Comparison of ENCODE assay signal across 8 cellular contexts in the genomic region with DNA sequence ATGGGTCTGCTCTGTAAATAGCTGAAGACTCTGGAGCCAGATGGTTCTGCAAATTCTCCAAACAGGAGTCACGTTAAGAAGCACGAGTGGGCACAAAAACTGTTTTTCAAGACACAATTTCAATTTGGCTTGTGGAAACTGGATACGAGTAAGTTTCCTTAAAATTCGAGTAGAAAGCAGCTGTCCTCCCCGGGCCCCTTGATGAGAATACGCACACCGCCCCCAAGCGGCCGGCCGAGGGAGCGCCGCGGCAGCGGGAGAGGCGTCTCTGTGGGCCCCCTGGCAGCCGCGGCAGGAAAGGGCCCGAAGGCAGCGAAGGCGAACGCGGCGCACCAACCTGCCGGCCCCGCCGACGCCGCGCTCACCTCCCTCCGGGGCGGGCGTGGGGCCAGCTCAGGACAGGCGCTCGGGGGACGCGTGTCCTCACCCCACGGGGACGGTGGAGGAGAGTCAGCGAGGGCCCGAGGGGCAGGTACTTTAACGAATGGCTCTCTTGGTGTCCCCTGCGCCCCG. TPM values are rescaled to one million over a fixed set of nuclear protein-coding genes. Genes with fewer than 3 reads are reported as not detected.
DNase-seq lines count a peak whose midpoint lies in the region; ATAC-seq and TF ChIP-seq lines count a peak whose summit lies in the region.

No MANE protein-coding gene starts in this region.

- no peaks in the 10 kb centered on the region for H3K36me3 Mint-ChIP-seq in activated CD8-positive, alpha-beta T cell treated with anti-CD3 and anti-CD28 coated beads for 36 hours (ENCODE audit: low read depth)

- H3K9me3 ChIP-seq in ectodermal cell (ENCODE audit: control insufficient read depth, low read length) = no peaks in the 10 kb centered on the region
- no peaks in the 10 kb centered on the region for H3K9me3 ChIP-seq in lung (ENCODE audit: control insufficient read depth in 2 of 2, insufficient read depth in 1 of 2, low read length in 1 of 2)

- CTCF ChIA-PET in activated CD8-positive, alpha-beta T cell treated with anti-CD3 and anti-CD28 coated beads for 36 hours (lab: Charles Lee) = interaction anchor here (0.6 to 4.2 kb wide), 48 partner anchors 9 to 1139 kb away, joined by 3 to 31 read pairs (median 4); no protein-coding TSS in a partner anchor

- intact Hi-C loops in activated CD8-positive, alpha-beta T cell treated with anti-CD3 and anti-CD28 coated beads for 36 hours (cut with micrococcal nuclease) = loop anchor here (2.0 to 10.0 kb wide), 3 partner anchors 268 to 455 kb away; no protein-coding TSS in a partner anchor

- H3K4me3 Mint-ChIP-seq in activated CD8-positive, alpha-beta T cell treated with anti-CD3 and anti-CD28 coated beads for 36 hours = peak overlapping the region; percentile 66

- TF ChIP-seq CTCF in activated CD8-positive, alpha-beta T cell treated with anti-CD3 and anti-CD28 coated beads for 36 hours (IDR thresholded peaks at IDR 0.05) = peak; percentile 99
- TF ChIP-seq CTCF in lung (IDR thresholded peaks at IDR 0.05; ENCODE audit: control extremely low read depth, extremely low read depth) = peak; percentile 90

- H3K9me3 Mint-ChIP-seq in activated CD8-positive, alpha-beta T cell treated with anti-CD3 and anti-CD28 coated beads for 36 hours = no peaks in the 10 kb centered on the region

- WGBS in ectodermal cell, 2 experiments = 0% methylated on average over 43 of the region's 43 CpGs
- 1% methylated on average over 17 to 43 of the region's 43 CpGs for WGBS in lung, 2 donors

- peaks cover 47% of the 10 kb centered on the region for H3K27me3 Mint-ChIP-seq in activated CD8-positive, alpha-beta T cell treated with anti-CD3 and anti-CD28 coated beads for 36 hours

- peak overlapping the region; percentile 75 for H3K4me3 ChIP-seq in ectodermal cell (ENCODE audit: insufficient read depth, low read depth, low read length)
- peak overlapping the region; percentile 51 for H3K4me3 ChIP-seq in lung

- no peak overlapping the region for H3K27ac Mint-ChIP-seq in activated CD8-positive, alpha-beta T cell treated with anti-CD3 and anti-CD28 coated beads for 36 hours

- H3K4me1 ChIP-seq in ectodermal cell (ENCODE audit: control insufficient read depth, insufficient read depth, low read length) = peaks cover 24% of the 10 kb centered on the region
- H3K4me1 ChIP-seq in lung (ENCODE audit: control insufficient read depth in 2 of 2, insufficient read depth in 2 of 2, low read length in 2 of 2) = peaks cover 0 to 4% of the 10 kb centered on the region in 2 donors

- peaks cover 7% of the 10 kb centered on the region for H3K27me3 ChIP-seq in ectodermal cell (ENCODE audit: control insufficient read depth, insufficient read depth, low read length, poor library complexity, severe bottlenecking)
- no peaks in the 10 kb centered on the region for H3K27me3 ChIP-seq in lung (ENCODE audit: control insufficient read depth, insufficient read depth)

- peak; percentile 74 for DNase-seq in AG08395 (ENCODE audit: low spot score)
- peak; percentile 25 for DNase-seq in NCI-H748 treated with DMSO at 0.1 percent for 48 hours (lab: John Stamatoyannopoulos, UW)
- peak; percentile 94 for DNase-seq in activated CD8-positive, alpha-beta T cell treated with anti-CD3 and anti-CD28 coated beads for 36 hours
- DNase-seq in lung (ENCODE audit: low spot score) = peak; percentile 92
- DNase-seq in stimulated activated CD4-positive, alpha-beta T cell treated with anti-CD3 and anti-CD28 coated beads, Interleukin-4, amount 100 ng/mL, for 48 hours (ENCODE audit: low read depth in 2 of 2) = peak; percentile 83 to 88

- H3K36me3 ChIP-seq in ectodermal cell (ENCODE audit: control insufficient read depth, insufficient read depth, low read length) = peaks cover 5% of the 10 kb centered on the region
- H3K36me3 ChIP-seq in lung (ENCODE audit: control insufficient read depth in 2 of 2, insufficient read depth in 2 of 2, low read length in 2 of 2) = peaks cover 7 to 9% of the 10 kb centered on the region in 2 donors

- ATAC-seq in GM19023 (IDR thresholded peaks at IDR 0.05; ENCODE audit: unreplicated experiment) = peak; percentile 85
- ATAC-seq in HG03439 (IDR thresholded peaks at IDR 0.05; ENCODE audit: unreplicated experiment) = peak; percentile 85
- peak; percentile 92 for ATAC-seq in activated CD8-positive, alpha-beta T cell treated with anti-CD3 and anti-CD28 coated beads for 36 hours
- peak; percentile 81 for ATAC-seq in lung (ENCODE audit: insufficient read depth, low FRiP score)

- peaks cover 11% of the 10 kb centered on the region for H3K4me1 Mint-ChIP-seq in activated CD8-positive, alpha-beta T cell treated with anti-CD3 and anti-CD28 coated beads for 36 hours (ENCODE audit: low read depth)

- H3K27ac ChIP-seq in ectodermal cell (ENCODE audit: insufficient read depth, low read depth, low read length, poor library complexity, severe bottlenecking) (peak overlapping the region; percentile 68), lung (ENCODE audit: low read depth in 1 of 2, low read length in 1 of 2) (peak overlapping the region; percentile 94 to 97)

- POLR2A ChIA-PET in activated CD8-positive, alpha-beta T cell treated with anti-CD3 and anti-CD28 coated beads for 36 hours (lab: Charles Lee) = no interaction called here

RNA-seq across cellular contexts. Expression of gene THBS1, which starts 0.7 kb away (rescaled TPM):
- total RNA-seq in activated CD8-positive, alpha-beta T cell treated with anti-CD3 and anti-CD28 coated beads for 36 hours = 1 to 10 TPM in 1 of 2 experiments, under 1 TPM in 1; 0.54 to 1.1 TPM
- polyA plus RNA-seq in ectodermal cell (2013, experiment 1 of 4) = 28.4 TPM
- 26.0 TPM for polyA plus RNA-seq in ectodermal cell (2013, experiment 2 of 4)
- polyA plus RNA-seq in ectodermal cell (2013, experiment 3 of 4) = 16.7 TPM
- 18.9 TPM for polyA plus RNA-seq in ectodermal cell (2013, experiment 4 of 4)
- total RNA-seq in lung = 100 to 1,000 TPM; 174 to 477 TPM
- polyA plus RNA-seq in lung = 100 to 1,000 TPM in 1 of 2 donors, 10 to 100 TPM in 1; 35.3 to 544 TPM

Comparison
In these comparisons a context has a peak if more than half of its experiments do, and no peak if none do; other contexts are left out.
1. Peak in every context shown above with its lines: DNase-seq, ATAC-seq, H3K4me3 ChIP-seq and H3K27ac ChIP-seq.
2. DNase-seq: peak in every context shown above with its lines; median percentile 94 in activated CD8-positive, alpha-beta T cell treated with anti-CD3 and anti-CD28 coated beads for 36 hours; 92 in lung; 86 in stimulated activated CD4-positive, alpha-beta T cell treated with anti-CD3 and anti-CD28 coated beads, Interleukin-4, amount 100 ng/mL, for 48 hours; 74 in AG08395; 25 in NCI-H748 treated with DMSO at 0.1 percent for 48 hours.
3. RNA of gene THBS1, which starts 0.7 kb away (total RNA-seq): 174 to 477 TPM in lung; 0.54 to 1.1 TPM in activated CD8-positive, alpha-beta T cell treated with anti-CD3 and anti-CD28 coated beads for 36 hours; every median in the first group is over 10 times any median in the second.